ENCODE assay signal across 14 cellular contexts in genomic region chrX:153132924-153133323, GRCh38. TPM values are rescaled to one million over a fixed set of nuclear protein-coding genes. Genes with fewer than 3 reads are reported as not detected.
"Had no signal": no experiment of that assay in that cellular context is flagged by ENCODE, and none has a peak within 500 bp of the region (broad histone marks: within the 10 kb centered on the region; RNA-seq: fewer than 3 reads in every experiment).

No MANE protein-coding gene starts in this region.

RNA-seq across cellular contexts. Expression of gene MAGEA1, which starts 46.2 kb away (rescaled TPM):
- total RNA-seq: activated B cell treated with CpG ODN at 0.5 μM for 24 hours; activated CD4-positive, alpha-beta memory T cell treated with anti-CD3 and anti-CD28 coated beads for 36 hours; activated CD4-positive, alpha-beta memory T cell treated with anti-CD3 and anti-CD28 coated beads, Interleukin-2, amount 10 ng/mL, durations not matched to agents 7 days and 5 days; activated CD4-positive, alpha-beta T cell treated with anti-CD3 and anti-CD28 coated beads for 36 hours; activated CD4-positive, alpha-beta T cell treated with anti-CD3 and anti-CD28 coated beads, Interleukin-2, amount 10 ng/mL, durations not matched to agents 24 days and 14 days; activated CD4-positive, alpha-beta T cell treated with anti-CD3 and anti-CD28 coated beads, Interleukin-2, amount 10 ng/mL, durations not matched to agents 7 days and 5 days; activated CD8-positive, alpha-beta memory T cell treated with anti-CD3 and anti-CD28 coated beads for 36 hours; activated CD8-positive, alpha-beta memory T cell treated with anti-CD3 and anti-CD28 coated beads, Interleukin-2, amount 10 ng/mL, durations not matched to agents 7 days and 5 days; activated CD8-positive, alpha-beta T cell treated with anti-CD3 and anti-CD28 coated beads for 36 hours; activated CD8-positive, alpha-beta T cell treated with anti-CD3 and anti-CD28 coated beads, Interleukin-2, amount 10 ng/mL, durations not matched to agents 7 days and 5 days; T-cell; T-helper 1 cell treated with Interleukin-12 subunit alpha and Interleukin-12 subunit beta and Interleukin-4 antibody, amounts not matched to agents 30 ng/mL and 1 ng/mL, for 36 hours; T-helper 17 cell; T-helper 2 cell treated with Interferon-gamma antibody and Interleukin-4, amounts not matched to agents 100 ng/mL and 5 ng/mL, for 36 hours had no signal
